17 cellular contexts compared by ENCODE assay signal in genomic region chr6:37742401-37742760, GRCh38. TPM values are rescaled to one million over a fixed set of nuclear protein-coding genes. Genes with fewer than 3 reads are reported as not detected.
DNase-seq lines count a peak whose midpoint lies in the region; ATAC-seq and TF ChIP-seq lines count a peak whose summit lies in the region.
"Had no signal": no experiment of that assay in that cellular context is flagged by ENCODE, and none has a peak within 500 bp of the region (broad histone marks: within the 10 kb centered on the region; RNA-seq: fewer than 3 reads in every experiment).

No MANE protein-coding gene starts in this region.

- no peak overlapping the region for H3K27ac Mint-ChIP-seq in activated CD4-positive, alpha-beta T cell treated with anti-CD3 and anti-CD28 coated beads, Interleukin-2, amount 10 ng/mL, durations not matched to agents 24 days and 14 days
- H3K27ac Mint-ChIP-seq: CD8-positive, alpha-beta memory T cell; HFFc6 had no signal

- H3K9me3 ChIP-seq in OCI-LY3 (ENCODE audit: insufficient read depth, low read length), result no peaks in the 10 kb centered on the region
- H3K9me3 ChIP-seq in right lobe of liver, result no peaks in the 10 kb centered on the region

- H2AFZ ChIP-seq in OCI-LY3 (ENCODE audit: low read depth, low read length), result 0 out of 2 replicates have a peak overlapping the region, but pooled peaks have one; percentile 73

- peaks cover 32% of the 10 kb centered on the region for H3K27me3 Mint-ChIP-seq in activated CD4-positive, alpha-beta T cell treated with anti-CD3 and anti-CD28 coated beads, Interleukin-2, amount 10 ng/mL, durations not matched to agents 24 days and 14 days

- H3K36me3 ChIP-seq in OCI-LY3 (replicated peaks; ENCODE audit: low read depth, low read length) (no peaks in the 10 kb centered on the region), right lobe of liver (no peaks in the 10 kb centered on the region)

- TF ChIP-seq CTCF in OCI-LY3 (IDR thresholded peaks at IDR 0.05; ENCODE audit: low read depth, low read length) (no peak), right lobe of liver (IDR thresholded peaks at IDR 0.05) (no peak)

- H4K20me1 ChIP-seq in OCI-LY3 (ENCODE audit: insufficient read depth, low read length), result no peaks in the 10 kb centered on the region

- TF ChIP-seq POLR2A in right lobe of liver (IDR thresholded peaks at IDR 0.05), result no peak

- H3K27me3 ChIP-seq in OCI-LY3 (ENCODE audit: low read depth, low read length) (peaks cover 32% of the 10 kb centered on the region), right lobe of liver (no peaks in the 10 kb centered on the region)

- H3K27ac ChIP-seq in OCI-LY3 (ENCODE audit: low read length), result no peak overlapping the region
- no peak overlapping the region for H3K27ac ChIP-seq in right lobe of liver

- H3K4me2 ChIP-seq in OCI-LY3 (ENCODE audit: low read length), result peak overlapping the region; percentile 78

- peak overlapping the region; percentile 13; the same call in 1 of the 2 replicates for H3K9ac ChIP-seq in OCI-LY3 (ENCODE audit: low read length)

- 22% methylated on average over 1 of the region's 4 CpGs for WGBS in right lobe of liver (ENCODE audit: insufficient coverage, low coverage, low lambda C conversion rate, missing lambda C conversion rate)

- no peaks in the 10 kb centered on the region for H3K36me3 Mint-ChIP-seq in activated CD4-positive, alpha-beta T cell treated with anti-CD3 and anti-CD28 coated beads, Interleukin-2, amount 10 ng/mL, durations not matched to agents 24 days and 14 days (ENCODE audit: low read depth)
- H3K36me3 Mint-ChIP-seq: CD8-positive, alpha-beta memory T cell had no signal

- H3K9me3 Mint-ChIP-seq in activated CD4-positive, alpha-beta T cell treated with anti-CD3 and anti-CD28 coated beads, Interleukin-2, amount 10 ng/mL, durations not matched to agents 24 days and 14 days, result no peaks in the 10 kb centered on the region
- H3K9me3 Mint-ChIP-seq: HFFc6 had no signal

- H3K4me3 ChIP-seq in OCI-LY3 (ENCODE audit: low read length) (peak overlapping the region; percentile 48), right lobe of liver (peak overlapping the region in 2 of 3 donors; percentile 21 to 23)

- peaks cover 9% of the 10 kb centered on the region for H3K4me1 ChIP-seq in OCI-LY3 (ENCODE audit: low read length)
- H3K4me1 ChIP-seq in right lobe of liver, result peaks cover 0 to 13% (median 4%) of the 10 kb centered on the region in 4 donors

- no peaks in the 10 kb centered on the region for H3K79me2 ChIP-seq in OCI-LY3 (ENCODE audit: low read length)

- no peak overlapping the region for H3K4me3 Mint-ChIP-seq in activated CD4-positive, alpha-beta T cell treated with anti-CD3 and anti-CD28 coated beads, Interleukin-2, amount 10 ng/mL, durations not matched to agents 24 days and 14 days
- H3K4me3 Mint-ChIP-seq: CD8-positive, alpha-beta memory T cell; HFFc6 had no signal

- ATAC-seq in esophagus mucosa (peak; percentile 29), right lobe of liver (peak; percentile 44 to 58 (median 47)), HG03139 (IDR thresholded peaks at IDR 0.05; ENCODE audit: unreplicated experiment) (no peak)

- intact Hi-C loops in right lobe of liver (cut with DNase I), result no loop called here
- intact Hi-C loops in activated CD4-positive, alpha-beta T cell treated with anti-CD3 and anti-CD28 coated beads, Interleukin-2, amount 10 ng/mL, durations not matched to agents 24 days and 14 days (cut with micrococcal nuclease), result no loop called here

- no peaks in the 10 kb centered on the region for H3K4me1 Mint-ChIP-seq in activated CD4-positive, alpha-beta T cell treated with anti-CD3 and anti-CD28 coated beads, Interleukin-2, amount 10 ng/mL, durations not matched to agents 24 days and 14 days
- H3K4me1 Mint-ChIP-seq: CD8-positive, alpha-beta memory T cell had no signal

- no peak for DNase-seq in right lobe of liver
- DNase-seq in activated CD4-positive, alpha-beta T cell treated with anti-CD3 and anti-CD28 coated beads, Interleukin-2, amount 10 ng/mL, durations not matched to agents 24 days and 14 days, result no peak
- DNase-seq in KG1 (lab: John Stamatoyannopoulos, UW), result no peak
- no peak for DNase-seq in LoVo (ENCODE audit: low spot score)
- DNase-seq: AML-193; CD8-positive, alpha-beta memory T cell; DMS79; HFFc6; MM.1S; NCI-H1048; NCI-H187 treated with DMSO at 0.1 percent for 48 hours; NCI-H2107; NCI-H2227 treated with DMSO at 0.1 percent for 48 hours; NCI-H510A had no signal

RNA-seq across cellular contexts. Expression of gene MDGA1, which starts 44.7 kb away (rescaled TPM):
- total RNA-seq in esophagus mucosa, result 9.2 TPM
- 1 to 10 TPM in 1 of 6 experiments, under 1 TPM in 5; 0.22 to 1.3 (median 0.59) TPM for total RNA-seq in right lobe of liver
- 2.6 and 2.8 TPM in 2 replicates for total RNA-seq in activated CD4-positive, alpha-beta T cell treated with anti-CD3 and anti-CD28 coated beads, Interleukin-2, amount 10 ng/mL, durations not matched to agents 24 days and 14 days
